Comparison of ENCODE assay signal across 17 cellular contexts in the genomic region with DNA sequence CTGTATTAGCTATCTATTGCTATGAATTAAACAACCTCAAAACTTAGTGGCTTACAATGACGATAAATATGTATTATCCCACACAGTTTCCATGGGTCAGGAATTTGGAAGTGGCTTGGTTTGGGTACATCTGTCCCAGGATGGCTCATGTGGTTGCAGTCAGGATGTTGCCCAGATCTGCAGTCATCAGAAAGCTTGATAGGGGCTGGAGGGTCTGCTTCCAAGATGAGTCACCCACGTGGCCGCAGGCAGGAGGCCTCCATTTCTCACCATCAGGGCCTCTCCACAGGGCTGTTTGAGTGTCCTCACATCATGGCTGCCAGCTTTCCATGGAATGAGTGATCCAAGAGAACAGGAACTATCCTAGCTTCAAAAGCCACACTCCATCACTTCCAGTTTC. TPM values are rescaled to one million over a fixed set of nuclear protein-coding genes. Genes with fewer than 3 reads are reported as not detected.
DNase-seq lines count a peak whose midpoint lies in the region; ATAC-seq and TF ChIP-seq lines count a peak whose summit lies in the region.
"Had no signal": no experiment of that assay in that cellular context is flagged by ENCODE, and none has a peak within 500 bp of the region (broad histone marks: within the 10 kb centered on the region; RNA-seq: fewer than 3 reads in every experiment).

No MANE protein-coding gene starts in this region.

- no peak overlapping the region for H3K4me3 Mint-ChIP-seq in activated CD4-positive, alpha-beta memory T cell treated with anti-CD3 and anti-CD28 coated beads for 36 hours
- no peak overlapping the region for H3K4me3 Mint-ChIP-seq in activated CD4-positive, alpha-beta memory T cell treated with anti-CD3 and anti-CD28 coated beads, Interleukin-2, amount 10 ng/mL, durations not matched to agents 7 days and 5 days
- H3K4me3 Mint-ChIP-seq in CD8-positive, alpha-beta memory T cell: peak overlapping the region in 5 of 7 donors; percentile 61 to 78 (median 69)
- H3K4me3 Mint-ChIP-seq in naive thymus-derived CD4-positive, alpha-beta T cell: peak overlapping the region; percentile 63 to 88 (median 76)
- no peak overlapping the region for H3K4me3 Mint-ChIP-seq in Caco-2 (ENCODE audit: unreplicated experiment)

- H3K4me3 ChIP-seq in CD8-positive, alpha-beta memory T cell (ENCODE audit: low read length): no peak overlapping the region
- H3K4me3 ChIP-seq in naive thymus-derived CD4-positive, alpha-beta T cell (ENCODE audit: low read length): no peak overlapping the region
- H3K4me3 ChIP-seq in Caco-2 (ENCODE audit: low read depth, low read length): no peak overlapping the region

- no peaks in the 10 kb centered on the region for H3K27me3 ChIP-seq in CD8-positive, alpha-beta memory T cell (ENCODE audit: insufficient read depth, low read length, poor library complexity, severe bottlenecking)
- H3K27me3 ChIP-seq in naive thymus-derived CD4-positive, alpha-beta T cell (ENCODE audit: control insufficient read depth in 2 of 2, insufficient read depth in 2 of 2, low read length in 2 of 2): no peaks in the 10 kb centered on the region
- H3K27me3 ChIP-seq in Caco-2 (replicated peaks; ENCODE audit: control insufficient read depth, insufficient read depth, low read length): no peaks in the 10 kb centered on the region

- TF ChIP-seq CTCF in Caco-2 (IDR thresholded peaks at IDR 0.05; ENCODE audit: insufficient read depth in 1 of 2, low read depth in 1 of 2, low read length in 1 of 2, severe bottlenecking in 1 of 2, unreplicated experiment in 1 of 2): no peak

- CTCF ChIA-PET in activated CD4-positive, alpha-beta memory T cell treated with anti-CD3 and anti-CD28 coated beads for 36 hours (lab: Charles Lee): interaction anchor here (0.6 to 5.1 kb wide), 6 partner anchors 12 to 279 kb away, joined by 3 to 22 read pairs (median 11); no protein-coding TSS in a partner anchor
- CTCF ChIA-PET in activated CD4-positive, alpha-beta memory T cell treated with anti-CD3 and anti-CD28 coated beads, Interleukin-2, amount 10 ng/mL, durations not matched to agents 7 days and 5 days (lab: Charles Lee): interaction anchor here (1.0 to 5.7 kb wide), 4 partner anchors 11 to 33 kb away, joined by 3 to 50 read pairs (median 8); no protein-coding TSS in a partner anchor
- CTCF ChIA-PET in CD8-positive, alpha-beta memory T cell (lab: Charles Lee): interaction anchor here (1.5 to 2.9 kb wide), 2 partner anchors 13 to 18 kb away, joined by 5 to 16 read pairs; no protein-coding TSS in a partner anchor
- CTCF ChIA-PET in naive thymus-derived CD4-positive, alpha-beta T cell (lab: Charles Lee): interaction anchor here (0.5 to 1.6 kb wide), 7 partner anchors 9 to 479 kb away, joined by 3 to 5 read pairs (median 3); no protein-coding TSS in a partner anchor
- CTCF ChIA-PET in Caco-2 (lab: Charles Lee): interaction anchor here (1.3 kb wide), 1 partner anchor 54 kb away, joined by 3 read pairs; no protein-coding TSS in a partner anchor

- no TSS peak for BruUV-seq in Caco-2 (replicated peaks; lab: Mats Ljungman, UMichigan)

- H3K4me1 Mint-ChIP-seq in activated CD4-positive, alpha-beta memory T cell treated with anti-CD3 and anti-CD28 coated beads for 36 hours (ENCODE audit: low read depth): peaks cover 25% of the 10 kb centered on the region
- H3K4me1 Mint-ChIP-seq in activated CD4-positive, alpha-beta memory T cell treated with anti-CD3 and anti-CD28 coated beads, Interleukin-2, amount 10 ng/mL, durations not matched to agents 7 days and 5 days: peaks cover 31% of the 10 kb centered on the region
- peaks cover 28 to 33% (median 32%) of the 10 kb centered on the region in 3 donors for H3K4me1 Mint-ChIP-seq in CD8-positive, alpha-beta memory T cell
- peaks cover 21 to 41% (median 36%) of the 10 kb centered on the region in 7 donors for H3K4me1 Mint-ChIP-seq in naive thymus-derived CD4-positive, alpha-beta T cell
- no peaks in the 10 kb centered on the region for H3K4me1 Mint-ChIP-seq in Caco-2 (ENCODE audit: low read depth, unreplicated experiment)

- H3K27ac Mint-ChIP-seq in activated CD4-positive, alpha-beta memory T cell treated with anti-CD3 and anti-CD28 coated beads for 36 hours: peak overlapping the region; percentile 43
- H3K27ac Mint-ChIP-seq in activated CD4-positive, alpha-beta memory T cell treated with anti-CD3 and anti-CD28 coated beads, Interleukin-2, amount 10 ng/mL, durations not matched to agents 7 days and 5 days: no peak overlapping the region
- peak overlapping the region in 3 of 8 donors; percentile 14 to 62 (median 31) for H3K27ac Mint-ChIP-seq in CD8-positive, alpha-beta memory T cell
- H3K27ac Mint-ChIP-seq in naive thymus-derived CD4-positive, alpha-beta T cell: peak overlapping the region in 1 of 9 donors; percentile 68
- no peak overlapping the region for H3K27ac Mint-ChIP-seq in Caco-2 (ENCODE audit: unreplicated experiment)

- H3K9me3 ChIP-seq in CD8-positive, alpha-beta memory T cell (ENCODE audit: low read length): no peaks in the 10 kb centered on the region
- H3K9me3 ChIP-seq in naive thymus-derived CD4-positive, alpha-beta T cell (ENCODE audit: control insufficient read depth in 2 of 3, low read length in 3 of 3): no peaks in the 10 kb centered on the region
- H3K9me3 ChIP-seq in Caco-2: no peaks in the 10 kb centered on the region

- H3K9me3 Mint-ChIP-seq in activated CD4-positive, alpha-beta memory T cell treated with anti-CD3 and anti-CD28 coated beads for 36 hours: no peaks in the 10 kb centered on the region
- H3K9me3 Mint-ChIP-seq in activated CD4-positive, alpha-beta memory T cell treated with anti-CD3 and anti-CD28 coated beads, Interleukin-2, amount 10 ng/mL, durations not matched to agents 7 days and 5 days: no peaks in the 10 kb centered on the region
- no peaks in the 10 kb centered on the region for H3K9me3 Mint-ChIP-seq in CD8-positive, alpha-beta memory T cell
- peaks cover 0 to 5% (median 0%) of the 10 kb centered on the region in 11 donors for H3K9me3 Mint-ChIP-seq in naive thymus-derived CD4-positive, alpha-beta T cell
- H3K9me3 Mint-ChIP-seq in Caco-2 (ENCODE audit: unreplicated experiment): no peaks in the 10 kb centered on the region

- no peaks in the 10 kb centered on the region for H3K36me3 ChIP-seq in CD8-positive, alpha-beta memory T cell (ENCODE audit: insufficient read depth, low read length)
- H3K36me3 ChIP-seq in naive thymus-derived CD4-positive, alpha-beta T cell (ENCODE audit: control insufficient read depth in 2 of 3, insufficient read depth in 3 of 3, low read length in 3 of 3): no peaks in the 10 kb centered on the region
- H3K36me3 ChIP-seq in Caco-2 (ENCODE audit: control insufficient read depth, insufficient read depth, low read length): no peaks in the 10 kb centered on the region

- intact Hi-C loops in activated CD4-positive, alpha-beta memory T cell treated with anti-CD3 and anti-CD28 coated beads for 36 hours (cut with micrococcal nuclease): loop anchor here (5.0 kb wide), 1 partner anchor 34 kb away; no protein-coding TSS in a partner anchor
- intact Hi-C loops in naive thymus-derived CD4-positive, alpha-beta T cell (cut with micrococcal nuclease): loop anchor here (1.0 to 5.0 kb wide), 5 partner anchors 11 to 34 kb away; no protein-coding TSS in a partner anchor
- intact Hi-C loops in Caco-2 (cut with micrococcal nuclease; ENCODE audit: unreplicated experiment): no loop called here

- H3K27me3 Mint-ChIP-seq in activated CD4-positive, alpha-beta memory T cell treated with anti-CD3 and anti-CD28 coated beads for 36 hours: no peaks in the 10 kb centered on the region
- H3K27me3 Mint-ChIP-seq in activated CD4-positive, alpha-beta memory T cell treated with anti-CD3 and anti-CD28 coated beads, Interleukin-2, amount 10 ng/mL, durations not matched to agents 7 days and 5 days: peaks cover 11% of the 10 kb centered on the region
- peaks cover 0 to under 1% of the 10 kb centered on the region in 2 donors for H3K27me3 Mint-ChIP-seq in CD8-positive, alpha-beta memory T cell
- H3K27me3 Mint-ChIP-seq in naive thymus-derived CD4-positive, alpha-beta T cell: peaks cover 0 to 14% (median 0%) of the 10 kb centered on the region in 5 donors
- H3K27me3 Mint-ChIP-seq in Caco-2 (ENCODE audit: insufficient read depth, unreplicated experiment): no peaks in the 10 kb centered on the region

- no peak for DNase-seq in activated CD4-positive, alpha-beta memory T cell treated with anti-CD3 and anti-CD28 coated beads for 36 hours
- no peak for DNase-seq in activated CD4-positive, alpha-beta memory T cell treated with anti-CD3 and anti-CD28 coated beads, Interleukin-2, amount 10 ng/mL, durations not matched to agents 7 days and 5 days
- no peak for DNase-seq in CD8-positive, alpha-beta memory T cell
- DNase-seq in RPMI7951 (ENCODE audit: low read depth) (peak; percentile 69), SKM-1 (lab: John Stamatoyannopoulos, UW; ENCODE audit: unreplicated experiment) (no peak), Caco-2 (no peak)
- no peak for DNase-seq in naive thymus-derived CD4-positive, alpha-beta T cell
- no peak for DNase-seq in activated effector memory CD4-positive, alpha-beta T cell treated with Interleukin-2 at 50 U/mL for 16 hours
- DNase-seq: 8988T, C1 segment of cervical spinal cord, DMS53, HCEC 1CT, NCI-H1048, NCI-H146, NCI-H226, NCI-H526 treated with DMSO at 0.1 percent for 48 hours, PC-3 had no signal

- H3K4me1 ChIP-seq in CD8-positive, alpha-beta memory T cell (ENCODE audit: insufficient read depth, low read length): peaks cover 28% of the 10 kb centered on the region
- H3K4me1 ChIP-seq in naive thymus-derived CD4-positive, alpha-beta T cell (ENCODE audit: control insufficient read depth in 2 of 2, insufficient read depth in 2 of 2, low read length in 2 of 2): peaks cover 15 to 21% of the 10 kb centered on the region in 2 donors
- no peaks in the 10 kb centered on the region for H3K4me1 ChIP-seq in Caco-2

- POLR2A ChIA-PET in activated CD4-positive, alpha-beta memory T cell treated with anti-CD3 and anti-CD28 coated beads for 36 hours (lab: Charles Lee): interaction anchor here (1.3 kb wide), 1 partner anchor 12 kb away, joined by 4 read pairs; no protein-coding TSS in a partner anchor
- POLR2A ChIA-PET in activated CD4-positive, alpha-beta memory T cell treated with anti-CD3 and anti-CD28 coated beads, Interleukin-2, amount 10 ng/mL, durations not matched to agents 7 days and 5 days (lab: Charles Lee): interaction anchor here (1.5 kb wide), 1 partner anchor 33 kb away, joined by 4 read pairs; no protein-coding TSS in a partner anchor
- POLR2A ChIA-PET in CD8-positive, alpha-beta memory T cell (lab: Charles Lee): interaction anchor here (1.0 kb wide), 1 partner anchor 9 kb away, joined by 3 read pairs; no protein-coding TSS in a partner anchor
- POLR2A ChIA-PET in naive thymus-derived CD4-positive, alpha-beta T cell (lab: Charles Lee): interaction anchor here (0.9 to 1.3 kb wide), 5 partner anchors 9 to 90 kb away, joined by 3 to 4 read pairs (median 3); no protein-coding TSS in a partner anchor
- POLR2A ChIA-PET in Caco-2 (lab: Charles Lee): no interaction called here

- H3K27ac ChIP-seq in CD8-positive, alpha-beta memory T cell (ENCODE audit: low read depth, low read length): no peak overlapping the region
- H3K27ac ChIP-seq in naive thymus-derived CD4-positive, alpha-beta T cell (ENCODE audit: low read depth, low read length): no peak overlapping the region

- no peak for ATAC-seq in naive thymus-derived CD4-positive, alpha-beta T cell
- ATAC-seq: PC-3 had no signal

- no peaks in the 10 kb centered on the region for H3K36me3 Mint-ChIP-seq in activated CD4-positive, alpha-beta memory T cell treated with anti-CD3 and anti-CD28 coated beads for 36 hours
- no peaks in the 10 kb centered on the region for H3K36me3 Mint-ChIP-seq in activated CD4-positive, alpha-beta memory T cell treated with anti-CD3 and anti-CD28 coated beads, Interleukin-2, amount 10 ng/mL, durations not matched to agents 7 days and 5 days (ENCODE audit: low read depth)
- peaks cover 0 to 4% (median 0%) of the 10 kb centered on the region in 3 donors for H3K36me3 Mint-ChIP-seq in CD8-positive, alpha-beta memory T cell
- peaks cover 0 to 4% (median 0%) of the 10 kb centered on the region in 5 donors for H3K36me3 Mint-ChIP-seq in naive thymus-derived CD4-positive, alpha-beta T cell
- H3K36me3 Mint-ChIP-seq in Caco-2 (ENCODE audit: insufficient read depth, unreplicated experiment): no peaks in the 10 kb centered on the region

RNA-seq across cellular contexts. Expression of a gene that starts 46.4 kb away (rescaled TPM):
- not detected for total RNA-seq in activated CD4-positive, alpha-beta memory T cell treated with anti-CD3 and anti-CD28 coated beads for 36 hours
- total RNA-seq in activated CD4-positive, alpha-beta memory T cell treated with anti-CD3 and anti-CD28 coated beads, Interleukin-2, amount 10 ng/mL, durations not matched to agents 7 days and 5 days: not detected
- not detected for total RNA-seq in CD8-positive, alpha-beta memory T cell
- 0.43 TPM for polyA plus RNA-seq in CD8-positive, alpha-beta memory T cell
- 7.5 and 10.6 TPM in 2 replicates for total RNA-seq in RPMI7951 (2014; rRNA removed; shearing (Covaris generic))
- not detected for total RNA-seq in naive thymus-derived CD4-positive, alpha-beta T cell
- not detected for polyA plus RNA-seq in naive thymus-derived CD4-positive, alpha-beta T cell
- total RNA-seq in Caco-2 (2022): not detected in 2 replicates

Comparison
In these comparisons a context has a peak if more than half of its experiments do, and no peak if none do; other contexts are left out.
1. H3K4me3 Mint-ChIP-seq: peak in CD8-positive, alpha-beta memory T cell (5 of 7) and naive thymus-derived CD4-positive, alpha-beta T cell (10 of 10); none in activated CD4-positive, alpha-beta memory T cell treated with anti-CD3 and anti-CD28 coated beads for 36 hours (single experiment), activated CD4-positive, alpha-beta memory T cell treated with anti-CD3 and anti-CD28 coated beads, Interleukin-2, amount 10 ng/mL, durations not matched to agents 7 days and 5 days (single experiment) and Caco-2 (single experiment).